In genomic region chr11:12058425-12059115, GRCh38 we compare ENCODE assay signal across 17 cellular contexts. TPM values are rescaled to one million over a fixed set of nuclear protein-coding genes. Genes with fewer than 3 reads are reported as not detected.
DNase-seq lines count a peak whose midpoint lies in the region; ATAC-seq and TF ChIP-seq lines count a peak whose summit lies in the region.
"Had no signal": no experiment of that assay in that cellular context is flagged by ENCODE, and none has a peak within 500 bp of the region (broad histone marks: within the 10 kb centered on the region; RNA-seq: fewer than 3 reads in every experiment).

No MANE protein-coding gene starts in this region.

- no peaks in the 10 kb centered on the region for H3K27me3 Mint-ChIP-seq in T-helper 17 cell

- TF ChIP-seq CTCF in right atrium auricular region (IDR thresholded peaks at IDR 0.05): no peak

- H3K4me3 ChIP-seq in right atrium auricular region: no peak overlapping the region
- H3K4me3 ChIP-seq: HAP-1 had no signal

- ATAC-seq in left ventricle myocardium superior (no peak), T-helper 17 cell (no peak)
- ATAC-seq: CD8-positive, alpha-beta T cell; HepG2 had no signal

- intact Hi-C loops in left ventricle myocardium superior (cut with micrococcal nuclease): no loop called here

- H3K9me3 ChIP-seq in right atrium auricular region (no peaks in the 10 kb centered on the region), T-helper 17 cell (ENCODE audit: control insufficient read depth, low read length, poor library complexity, severe bottlenecking) (no peaks in the 10 kb centered on the region)
- H3K9me3 ChIP-seq: HAP-1 had no signal

- no peak overlapping the region for H3K4me3 Mint-ChIP-seq in T-helper 17 cell
- H3K4me3 Mint-ChIP-seq: CD14-positive monocyte; CD8-positive, alpha-beta T cell had no signal

- peaks cover 9% of the 10 kb centered on the region for H3K4me1 Mint-ChIP-seq in T-helper 17 cell

- H3K36me3 Mint-ChIP-seq in T-helper 17 cell (ENCODE audit: low read depth): no peaks in the 10 kb centered on the region
- H3K36me3 Mint-ChIP-seq: CD8-positive, alpha-beta T cell had no signal

- H3K27ac ChIP-seq in right atrium auricular region: no peak overlapping the region

- no peaks in the 10 kb centered on the region for H3K27me3 ChIP-seq in right atrium auricular region

- H3K4me1 ChIP-seq in right atrium auricular region: peaks cover 0 to 8% of the 10 kb centered on the region in 2 donors
- H3K4me1 ChIP-seq: HAP-1 had no signal

- peak overlapping the region; percentile 41 for H3K27ac Mint-ChIP-seq in T-helper 17 cell
- H3K27ac Mint-ChIP-seq: CD8-positive, alpha-beta T cell had no signal

- DNase-seq in right atrium auricular region (ENCODE audit: low spot score) (peak; percentile 54), left ventricle myocardium superior (no peak), T-helper 17 cell (no peak), mesenteric fat pad (ENCODE audit: low spot score) (peak; percentile 47), NCI-H187 (lab: John Stamatoyannopoulos, UW) (no peak), SHP77 treated with DMSO at 0.1 percent for 48 hours (lab: John Stamatoyannopoulos, UW) (no peak), kidney glomerular epithelial cell (lab: John Stamatoyannopoulos, UW) (no peak), HK-2 (ENCODE audit: unreplicated experiment) (no peak)
- DNase-seq: COR-L47, DMS153, DMS79 treated with DMSO at 0.1 percent for 48 hours, EL, GDM1 had no signal

- H3K36me3 ChIP-seq in right atrium auricular region: no peaks in the 10 kb centered on the region
- H3K36me3 ChIP-seq: HAP-1 had no signal

RNA-seq across cellular contexts. Expression of gene DKK3, which starts 50.1 kb away (rescaled TPM):
- total RNA-seq in right atrium auricular region (1,000 to 10,000 TPM; 2,934 to 5,316 TPM), left ventricle myocardium superior (657 TPM), T-helper 17 cell (1 to 10 TPM in 1 of 2 donors, under 1 TPM in 1; 0.91 to 1.6 TPM), mesenteric fat pad (8.9 TPM)

RNA-seq across cellular contexts. Expression of gene MICAL2, which starts 51.8 kb away (rescaled TPM):
- total RNA-seq in right atrium auricular region (10 to 100 TPM; 77.6 to 84.5 TPM), left ventricle myocardium superior (57.1 TPM), T-helper 17 cell (10 to 100 TPM; 52.0 to 66.9 TPM), mesenteric fat pad (31.1 TPM)

Comparison
In these comparisons a context has a peak if more than half of its experiments do, and no peak if none do; other contexts are left out.
1. DNase-seq: peak in right atrium auricular region (single experiment) and mesenteric fat pad (single experiment); none in left ventricle myocardium superior (single experiment), T-helper 17 cell (0 of 3), NCI-H187 (0 of 2), SHP77 treated with DMSO at 0.1 percent for 48 hours (single experiment), kidney glomerular epithelial cell (single experiment) and HK-2 (single experiment).
2. RNA of gene DKK3, which starts 50.1 kb away (total RNA-seq): 2,934 to 5,316 TPM in right atrium auricular region and 657 TPM in left ventricle myocardium superior (single experiment); 8.9 TPM in mesenteric fat pad (single experiment) and 0.91 to 1.6 TPM in T-helper 17 cell; every median in the first group is over 10 times any median in the second.